Comparison of ENCODE assay signal across 9 cellular contexts in genomic region chr3:133505813-133506212, GRCh38.
DNase-seq lines count a peak whose midpoint lies in the region; ATAC-seq and TF ChIP-seq lines count a peak whose summit lies in the region.
"Had no signal": no experiment of that assay in that cellular context is flagged by ENCODE, and none has a peak within 500 bp of the region (broad histone marks: within the 10 kb centered on the region; RNA-seq: fewer than 3 reads in every experiment).

No MANE protein-coding gene starts in this region.

- H2AFZ ChIP-seq in OCI-LY7 (ENCODE audit: low read length), result peak overlapping the region; percentile 85

- TF ChIP-seq CTCF in OCI-LY7 (conservative IDR thresholded peaks at IDR 0.05; ENCODE audit: low read length), result no peak
- no peak for TF ChIP-seq CTCF in right atrium auricular region (IDR thresholded peaks at IDR 0.05)

- peaks cover 10 to 21% (median 17%) of the 10 kb centered on the region in 7 donors for H3K4me1 Mint-ChIP-seq in naive thymus-derived CD4-positive, alpha-beta T cell

- DNase-seq in OCI-LY7 (ENCODE audit: low spot score) (no peak), right atrium auricular region (ENCODE audit: low spot score) (no peak), NCI-H82 (lab: John Stamatoyannopoulos, UW) (no peak), NCI-H526 (lab: John Stamatoyannopoulos, UW) (no peak), Ammon's horn (ENCODE audit: low spot score) (no peak)
- no peak for DNase-seq in naive thymus-derived CD4-positive, alpha-beta T cell
- DNase-seq: NCI-H2171 had no signal

- peaks cover 0 to 3% (median 0%) of the 10 kb centered on the region in 11 donors for H3K9me3 Mint-ChIP-seq in naive thymus-derived CD4-positive, alpha-beta T cell

- H3K27me3 Mint-ChIP-seq in naive thymus-derived CD4-positive, alpha-beta T cell, result no peaks in the 10 kb centered on the region

- peak overlapping the region; percentile 71 to 93 (median 82) for H3K4me3 Mint-ChIP-seq in naive thymus-derived CD4-positive, alpha-beta T cell

- H3K9me2 ChIP-seq in OCI-LY7 (ENCODE audit: insufficient read depth, low read length), result peaks cover 4% of the 10 kb centered on the region; the same call in 1 of the 2 replicates

- ATAC-seq in GM18858 (IDR thresholded peaks at IDR 0.05; ENCODE audit: unreplicated experiment) (peak; percentile 35), HG02610 (IDR thresholded peaks at IDR 0.05; ENCODE audit: unreplicated experiment) (peak; percentile 24)
- no peak for ATAC-seq in naive thymus-derived CD4-positive, alpha-beta T cell

- no peaks in the 10 kb centered on the region for H3K9me3 ChIP-seq in OCI-LY7 (ENCODE audit: low read length)
- no peaks in the 10 kb centered on the region for H3K9me3 ChIP-seq in naive thymus-derived CD4-positive, alpha-beta T cell (ENCODE audit: control insufficient read depth in 2 of 3, low read length in 3 of 3)
- H3K9me3 ChIP-seq in right atrium auricular region, result no peaks in the 10 kb centered on the region

- H3K36me3 Mint-ChIP-seq in naive thymus-derived CD4-positive, alpha-beta T cell, result peaks cover 0 to 3% (median 0%) of the 10 kb centered on the region in 5 donors

- no TSS peak for BruUV-seq in OCI-LY7 (replicated peaks; lab: Mats Ljungman, UMichigan)

- H3K27me3 ChIP-seq in naive thymus-derived CD4-positive, alpha-beta T cell (ENCODE audit: control insufficient read depth in 2 of 2, insufficient read depth in 2 of 2, low read length in 2 of 2), result no peaks in the 10 kb centered on the region
- no peaks in the 10 kb centered on the region for H3K27me3 ChIP-seq in right atrium auricular region

- H3K36me3 ChIP-seq in OCI-LY7 (ENCODE audit: insufficient read depth, low read length), result no peaks in the 10 kb centered on the region
- H3K36me3 ChIP-seq in naive thymus-derived CD4-positive, alpha-beta T cell (ENCODE audit: control insufficient read depth in 2 of 3, insufficient read depth in 3 of 3, low read length in 3 of 3), result no peaks in the 10 kb centered on the region
- no peaks in the 10 kb centered on the region for H3K36me3 ChIP-seq in right atrium auricular region

- H3K4me2 ChIP-seq in OCI-LY7 (ENCODE audit: low read length), result peak overlapping the region; percentile 63

- intact Hi-C loops in OCI-LY7 (cut with micrococcal nuclease; ENCODE audit: unreplicated experiment), result loop anchor here (5.0 kb wide), 1 partner anchor 51 kb away; no protein-coding TSS in a partner anchor
- intact Hi-C loops in naive thymus-derived CD4-positive, alpha-beta T cell (cut with micrococcal nuclease), result loop anchor here (1.0 to 5.0 kb wide), 8 partner anchors 13 to 981 kb away; partner anchors contain the start of genes CDV3 (in 2 of the 2), TOPBP1 (in 2 of the 2), ANAPC13 (in 1 of the 2) and CEP63 (in 1 of the 2)

- no peaks in the 10 kb centered on the region for H4K20me1 ChIP-seq in OCI-LY7 (ENCODE audit: insufficient read depth, low read length)

- CTCF ChIA-PET in OCI-LY7 (lab: Charles Lee; ENCODE audit: unreplicated experiment), result no interaction called here
- CTCF ChIA-PET in naive thymus-derived CD4-positive, alpha-beta T cell (lab: Charles Lee), result interaction anchor here (0.7 to 0.9 kb wide), 2 partner anchors 15 to 17 kb away, joined by 3 read pairs; no protein-coding TSS in a partner anchor

- peak overlapping the region; percentile 32 for H3K27ac ChIP-seq in OCI-LY7 (ENCODE audit: low read depth, low read length, poor library complexity, severe bottlenecking)
- H3K27ac ChIP-seq in naive thymus-derived CD4-positive, alpha-beta T cell (ENCODE audit: low read depth, low read length), result peak overlapping the region; percentile 65
- peak overlapping the region in 1 of 2 donors; percentile 36 for H3K27ac ChIP-seq in right atrium auricular region

- no peaks in the 10 kb centered on the region for H3K79me2 ChIP-seq in OCI-LY7 (ENCODE audit: insufficient read depth, low read depth, low read length)

- POLR2A ChIA-PET in OCI-LY7 (lab: Charles Lee), result interaction anchor here (0.5 to 3.8 kb wide), 7 partner anchors 12 to 74 kb away, joined by 3 to 14 read pairs (median 5); no protein-coding TSS in a partner anchor
- POLR2A ChIA-PET in naive thymus-derived CD4-positive, alpha-beta T cell (lab: Charles Lee), result interaction anchor here (1.2 to 2.6 kb wide), 4 partner anchors 9 to 68 kb away, joined by 4 to 28 read pairs (median 9); partner anchors contain the start of gene CDV3

- H3K4me3 ChIP-seq in OCI-LY7 (ENCODE audit: low read depth, low read length, poor library complexity, severe bottlenecking) (peak overlapping the region; percentile 33), right atrium auricular region (no peak overlapping the region)
- H3K4me3 ChIP-seq in naive thymus-derived CD4-positive, alpha-beta T cell (ENCODE audit: low read length), result peak overlapping the region; percentile 1

- peak overlapping the region; percentile 88 to 97 (median 94) for H3K27ac Mint-ChIP-seq in naive thymus-derived CD4-positive, alpha-beta T cell

- H3K4me1 ChIP-seq in OCI-LY7 (ENCODE audit: insufficient read depth, low read length, poor library complexity, severe bottlenecking) (peaks cover 24% of the 10 kb centered on the region), right atrium auricular region (no peaks in the 10 kb centered on the region)
- no peaks in the 10 kb centered on the region for H3K4me1 ChIP-seq in naive thymus-derived CD4-positive, alpha-beta T cell (ENCODE audit: control insufficient read depth in 2 of 2, insufficient read depth in 2 of 2, low read length in 2 of 2)

Comparison
In these comparisons a context has a peak if more than half of its experiments do, and no peak if none do; other contexts are left out.
1. H3K4me3 ChIP-seq: peak in OCI-LY7 (single experiment) and naive thymus-derived CD4-positive, alpha-beta T cell (single experiment); none in right atrium auricular region (0 of 2).